Comparison of ENCODE assay signal across 1 cellular context in genomic region chr16:667780-668518, GRCh38.
TF ChIP-seq lines count a peak whose summit lies in the region.

TSS of gene RHOT2 (plus strand) at chr16:668132. CDS start at chr16:668200, 68 bp downstream.

TF ChIP-seq in HepG2, 621 proteins besides CTCF, POLR2A, EP300 and RAD21 (continued from another document and continues in another):
- TF ChIP-seq, protein P1, sequence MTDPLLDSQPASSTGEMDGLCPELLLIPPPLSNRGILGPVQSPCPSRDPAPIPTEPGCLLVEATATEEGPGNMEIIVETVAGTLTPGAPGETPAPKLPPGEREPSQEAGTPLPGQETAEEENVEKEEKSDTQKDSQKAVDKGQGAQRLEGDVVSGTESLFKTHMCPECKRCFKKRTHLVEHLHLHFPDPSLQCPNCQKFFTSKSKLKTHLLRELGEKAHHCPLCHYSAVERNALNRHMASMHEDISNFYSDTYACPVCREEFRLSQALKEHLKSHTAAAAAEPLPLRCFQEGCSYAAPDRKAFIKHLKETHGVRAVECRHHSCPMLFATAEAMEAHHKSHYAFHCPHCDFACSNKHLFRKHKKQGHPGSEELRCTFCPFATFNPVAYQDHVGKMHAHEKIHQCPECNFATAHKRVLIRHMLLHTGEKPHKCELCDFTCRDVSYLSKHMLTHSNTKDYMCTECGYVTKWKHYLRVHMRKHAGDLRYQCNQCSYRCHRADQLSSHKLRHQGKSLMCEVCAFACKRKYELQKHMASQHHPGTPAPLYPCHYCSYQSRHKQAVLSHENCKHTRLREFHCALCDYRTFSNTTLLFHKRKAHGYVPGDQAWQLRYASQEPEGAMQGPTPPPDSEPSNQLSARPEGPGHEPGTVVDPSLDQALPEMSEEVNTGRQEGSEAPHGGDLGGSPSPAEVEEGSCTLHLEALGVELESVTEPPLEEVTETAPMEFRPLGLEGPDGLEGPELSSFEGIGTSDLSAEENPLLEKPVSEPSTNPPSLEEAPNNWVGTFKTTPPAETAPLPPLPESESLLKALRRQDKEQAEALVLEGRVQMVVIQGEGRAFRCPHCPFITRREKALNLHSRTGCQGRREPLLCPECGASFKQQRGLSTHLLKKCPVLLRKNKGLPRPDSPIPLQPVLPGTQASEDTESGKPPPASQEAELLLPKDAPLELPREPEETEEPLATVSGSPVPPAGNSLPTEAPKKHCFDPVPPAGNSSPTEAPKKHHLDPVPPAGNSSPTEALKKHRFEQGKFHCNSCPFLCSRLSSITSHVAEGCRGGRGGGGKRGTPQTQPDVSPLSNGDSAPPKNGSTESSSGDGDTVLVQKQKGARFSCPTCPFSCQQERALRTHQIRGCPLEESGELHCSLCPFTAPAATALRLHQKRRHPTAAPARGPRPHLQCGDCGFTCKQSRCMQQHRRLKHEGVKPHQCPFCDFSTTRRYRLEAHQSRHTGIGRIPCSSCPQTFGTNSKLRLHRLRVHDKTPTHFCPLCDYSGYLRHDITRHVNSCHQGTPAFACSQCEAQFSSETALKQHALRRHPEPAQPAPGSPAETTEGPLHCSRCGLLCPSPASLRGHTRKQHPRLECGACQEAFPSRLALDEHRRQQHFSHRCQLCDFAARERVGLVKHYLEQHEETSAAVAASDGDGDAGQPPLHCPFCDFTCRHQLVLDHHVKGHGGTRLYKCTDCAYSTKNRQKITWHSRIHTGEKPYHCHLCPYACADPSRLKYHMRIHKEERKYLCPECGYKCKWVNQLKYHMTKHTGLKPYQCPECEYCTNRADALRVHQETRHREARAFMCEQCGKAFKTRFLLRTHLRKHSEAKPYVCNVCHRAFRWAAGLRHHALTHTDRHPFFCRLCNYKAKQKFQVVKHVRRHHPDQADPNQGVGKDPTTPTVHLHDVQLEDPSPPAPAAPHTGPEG (CRISPR knock-in tag; IDR thresholded peaks at IDR 0.05): 0 out of 2 replicates have a peak, but pooled peaks have one; percentile 54
- TF ChIP-seq, protein P2, sequence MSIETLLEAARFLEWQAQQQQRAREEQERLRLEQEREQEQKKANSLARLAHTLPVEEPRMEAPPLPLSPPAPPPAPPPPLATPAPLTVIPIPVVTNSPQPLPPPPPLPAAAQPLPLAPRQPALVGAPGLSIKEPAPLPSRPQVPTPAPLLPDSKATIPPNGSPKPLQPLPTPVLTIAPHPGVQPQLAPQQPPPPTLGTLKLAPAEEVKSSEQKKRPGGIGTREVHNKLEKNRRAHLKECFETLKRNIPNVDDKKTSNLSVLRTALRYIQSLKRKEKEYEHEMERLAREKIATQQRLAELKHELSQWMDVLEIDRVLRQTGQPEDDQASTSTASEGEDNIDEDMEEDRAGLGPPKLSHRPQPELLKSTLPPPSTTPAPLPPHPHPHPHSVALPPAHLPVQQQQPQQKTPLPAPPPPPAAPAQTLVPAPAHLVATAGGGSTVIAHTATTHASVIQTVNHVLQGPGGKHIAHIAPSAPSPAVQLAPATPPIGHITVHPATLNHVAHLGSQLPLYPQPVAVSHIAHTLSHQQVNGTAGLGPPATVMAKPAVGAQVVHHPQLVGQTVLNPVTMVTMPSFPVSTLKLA (IDR thresholded peaks at IDR 0.05): no peak
- TF ChIP-seq, protein P3, sequence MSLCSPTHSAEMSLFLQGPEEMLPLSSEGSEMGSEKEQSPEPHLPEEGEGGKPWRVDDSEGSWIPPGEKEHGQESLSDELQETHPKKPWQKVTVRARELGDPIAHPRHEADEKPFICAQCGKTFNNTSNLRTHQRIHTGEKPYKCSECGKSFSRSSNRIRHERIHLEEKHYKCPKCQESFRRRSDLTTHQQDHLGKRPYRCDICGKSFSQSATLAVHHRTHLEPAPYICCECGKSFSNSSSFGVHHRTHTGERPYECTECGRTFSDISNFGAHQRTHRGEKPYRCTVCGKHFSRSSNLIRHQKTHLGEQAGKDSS (CRISPR knock-in tag; IDR thresholded peaks at IDR 0.05; ENCODE audit: borderline replicate concordance, low read depth): peak; percentile 88; the same call in 1 of the 2 replicates
- TF ChIP-seq TARDBP (CRISPR knock-in tag; IDR thresholded peaks at IDR 0.05) (peak; percentile 85), ZNF562 (CRISPR knock-in tag; IDR thresholded peaks at IDR 0.05; ENCODE audit: borderline replicate concordance) (no peak), ZNF589 (CRISPR knock-in tag; conservative IDR thresholded peaks at IDR 0.05) (no peak), NCOA2 (CRISPR knock-in tag; IDR thresholded peaks at IDR 0.05) (peak; percentile 61; the same call in 1 of the 2 replicates), NFIC (IDR thresholded peaks at IDR 0.05; ENCODE audit: low read length) (no peak), ZNF253 (CRISPR knock-in tag; IDR thresholded peaks at IDR 0.05; ENCODE audit: borderline replicate concordance) (no peak), ZNF317 (CRISPR knock-in tag; IDR thresholded peaks at IDR 0.05) (0 out of 2 replicates have a peak, but pooled peaks have one; percentile 35), ZNF644 (CRISPR knock-in tag; IDR thresholded peaks at IDR 0.05; ENCODE audit: low read depth) (no peak), TP53 (CRISPR knock-in tag; conservative IDR thresholded peaks at IDR 0.05) (0 out of 2 replicates have a peak, but pooled peaks have one; percentile 9), MTA3 (CRISPR knock-in tag; IDR thresholded peaks at IDR 0.05) (no peak), ZNF619 (CRISPR knock-in tag; IDR thresholded peaks at IDR 0.05) (peak; percentile 82; the same call in 1 of the 2 replicates), POGZ (CRISPR knock-in tag; IDR thresholded peaks at IDR 0.05) (peak; percentile 57), SIN3A (IDR thresholded peaks at IDR 0.05; ENCODE audit: borderline replicate concordance, low read depth, low read length) (peak; percentile 68; the same call in 1 of the 2 replicates), ZNF383 (CRISPR knock-in tag; IDR thresholded peaks at IDR 0.05; ENCODE audit: borderline replicate concordance) (0 out of 2 replicates have a peak, but pooled peaks have one; percentile 33), ZNF414 (CRISPR knock-in tag; IDR thresholded peaks at IDR 0.05) (no peak), ZNF879 (CRISPR knock-in tag; IDR thresholded peaks at IDR 0.05) (no peak), ZNF432 (CRISPR knock-in tag; IDR thresholded peaks at IDR 0.05; ENCODE audit: borderline replicate concordance) (no peak), RFX5 (IDR thresholded peaks at IDR 0.05; ENCODE audit: low read depth, low read length) (no peak), REL (CRISPR knock-in tag; conservative IDR thresholded peaks at IDR 0.05) (0 out of 2 replicates have a peak, but pooled peaks have one; percentile 6), PRMT3 (CRISPR knock-in tag; IDR thresholded peaks at IDR 0.05; ENCODE audit: borderline replicate concordance, low read depth) (peak; percentile 68; the same call in 1 of the 2 replicates), CHCHD3 (CRISPR knock-in tag; IDR thresholded peaks at IDR 0.05) (0 out of 2 replicates have a peak, but pooled peaks have one; percentile 23), ZNF281 (CRISPR knock-in tag; IDR thresholded peaks at IDR 0.05; ENCODE audit: borderline replicate concordance) (peak; percentile 38; the same call in 1 of the 2 replicates), PPARG (CRISPR knock-in tag; conservative IDR thresholded peaks at IDR 0.05) (peak; percentile 77), MBNL3 (CRISPR knock-in tag; conservative IDR thresholded peaks at IDR 0.05) (no peak), NR2F2 (IDR thresholded peaks at IDR 0.05; ENCODE audit: borderline replicate concordance, low read depth) (no peak; the same call in 1 of the 2 replicates), DMAP1 (CRISPR knock-in tag; IDR thresholded peaks at IDR 0.05) (peak; percentile 38; the same call in 1 of the 2 replicates), PHF5A (CRISPR knock-in tag; IDR thresholded peaks at IDR 0.05; ENCODE audit: low read depth, unreplicated experiment) (peak; percentile 97), ZNF256 (CRISPR knock-in tag; conservative IDR thresholded peaks at IDR 0.05) (no peak; the same call in 1 of the 2 replicates), SIX4 (CRISPR knock-in tag; IDR thresholded peaks at IDR 0.05) (no peak), NONO (IDR thresholded peaks at IDR 0.05) (no peak), NONO (CRISPR knock-in tag; conservative IDR thresholded peaks at IDR 0.05) (peak; percentile 99), KAT8 (CRISPR knock-in tag; IDR thresholded peaks at IDR 0.05) (peak; percentile 90; the same call in 1 of the 2 replicates), HMG20A (CRISPR knock-in tag; IDR thresholded peaks at IDR 0.05; ENCODE audit: borderline replicate concordance) (no peak), NCOA5 (CRISPR knock-in tag; IDR thresholded peaks at IDR 0.05) (no peak)
- TF ChIP-seq, protein P4, sequence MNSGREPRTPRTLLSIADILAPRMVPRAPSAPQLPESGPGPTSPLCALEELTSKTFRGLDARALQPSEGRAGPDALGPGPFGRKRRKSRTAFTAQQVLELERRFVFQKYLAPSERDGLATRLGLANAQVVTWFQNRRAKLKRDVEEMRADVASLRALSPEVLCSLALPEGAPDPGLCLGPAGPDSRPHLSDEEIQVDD (CRISPR knock-in tag; IDR thresholded peaks at IDR 0.05; ENCODE audit: borderline replicate concordance): 0 out of 2 replicates have a peak, but pooled peaks have one; percentile 29
- TF ChIP-seq, protein P5, sequence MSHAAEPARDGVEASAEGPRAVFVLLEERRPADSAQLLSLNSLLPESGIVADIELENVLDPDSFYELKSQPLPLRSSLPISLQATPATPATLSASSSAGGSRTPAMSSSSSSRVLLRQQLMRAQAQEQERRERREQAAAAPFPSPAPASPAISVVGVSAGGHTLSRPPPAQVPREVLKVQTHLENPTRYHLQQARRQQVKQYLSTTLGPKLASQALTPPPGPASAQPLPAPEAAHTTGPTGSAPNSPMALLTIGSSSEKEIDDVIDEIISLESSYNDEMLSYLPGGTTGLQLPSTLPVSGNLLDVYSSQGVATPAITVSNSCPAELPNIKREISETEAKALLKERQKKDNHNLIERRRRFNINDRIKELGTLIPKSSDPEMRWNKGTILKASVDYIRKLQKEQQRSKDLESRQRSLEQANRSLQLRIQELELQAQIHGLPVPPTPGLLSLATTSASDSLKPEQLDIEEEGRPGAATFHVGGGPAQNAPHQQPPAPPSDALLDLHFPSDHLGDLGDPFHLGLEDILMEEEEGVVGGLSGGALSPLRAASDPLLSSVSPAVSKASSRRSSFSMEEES (CRISPR knock-in tag; IDR thresholded peaks at IDR 0.05): peak; percentile 62; the same call in 1 of the 2 replicates
- TF ChIP-seq, protein P6, sequence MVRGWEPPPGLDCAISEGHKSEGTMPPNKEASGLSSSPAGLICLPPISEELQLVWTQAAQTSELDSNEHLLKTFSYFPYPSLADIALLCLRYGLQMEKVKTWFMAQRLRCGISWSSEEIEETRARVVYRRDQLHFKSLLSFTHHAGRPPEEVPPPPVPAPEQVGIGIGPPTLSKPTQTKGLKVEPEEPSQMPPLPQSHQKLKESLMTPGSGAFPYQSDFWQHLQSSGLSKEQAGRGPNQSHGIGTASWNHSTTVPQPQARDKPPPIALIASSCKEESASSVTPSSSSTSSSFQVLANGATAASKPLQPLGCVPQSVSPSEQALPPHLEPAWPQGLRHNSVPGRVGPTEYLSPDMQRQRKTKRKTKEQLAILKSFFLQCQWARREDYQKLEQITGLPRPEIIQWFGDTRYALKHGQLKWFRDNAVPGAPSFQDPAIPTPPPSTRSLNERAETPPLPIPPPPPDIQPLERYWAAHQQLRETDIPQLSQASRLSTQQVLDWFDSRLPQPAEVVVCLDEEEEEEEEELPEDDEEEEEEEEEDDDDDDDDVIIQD (CRISPR knock-in tag; IDR thresholded peaks at IDR 0.05; ENCODE audit: low read depth): peak; percentile 75; the same call in 1 of the 2 replicates
- TF ChIP-seq, protein P7, sequence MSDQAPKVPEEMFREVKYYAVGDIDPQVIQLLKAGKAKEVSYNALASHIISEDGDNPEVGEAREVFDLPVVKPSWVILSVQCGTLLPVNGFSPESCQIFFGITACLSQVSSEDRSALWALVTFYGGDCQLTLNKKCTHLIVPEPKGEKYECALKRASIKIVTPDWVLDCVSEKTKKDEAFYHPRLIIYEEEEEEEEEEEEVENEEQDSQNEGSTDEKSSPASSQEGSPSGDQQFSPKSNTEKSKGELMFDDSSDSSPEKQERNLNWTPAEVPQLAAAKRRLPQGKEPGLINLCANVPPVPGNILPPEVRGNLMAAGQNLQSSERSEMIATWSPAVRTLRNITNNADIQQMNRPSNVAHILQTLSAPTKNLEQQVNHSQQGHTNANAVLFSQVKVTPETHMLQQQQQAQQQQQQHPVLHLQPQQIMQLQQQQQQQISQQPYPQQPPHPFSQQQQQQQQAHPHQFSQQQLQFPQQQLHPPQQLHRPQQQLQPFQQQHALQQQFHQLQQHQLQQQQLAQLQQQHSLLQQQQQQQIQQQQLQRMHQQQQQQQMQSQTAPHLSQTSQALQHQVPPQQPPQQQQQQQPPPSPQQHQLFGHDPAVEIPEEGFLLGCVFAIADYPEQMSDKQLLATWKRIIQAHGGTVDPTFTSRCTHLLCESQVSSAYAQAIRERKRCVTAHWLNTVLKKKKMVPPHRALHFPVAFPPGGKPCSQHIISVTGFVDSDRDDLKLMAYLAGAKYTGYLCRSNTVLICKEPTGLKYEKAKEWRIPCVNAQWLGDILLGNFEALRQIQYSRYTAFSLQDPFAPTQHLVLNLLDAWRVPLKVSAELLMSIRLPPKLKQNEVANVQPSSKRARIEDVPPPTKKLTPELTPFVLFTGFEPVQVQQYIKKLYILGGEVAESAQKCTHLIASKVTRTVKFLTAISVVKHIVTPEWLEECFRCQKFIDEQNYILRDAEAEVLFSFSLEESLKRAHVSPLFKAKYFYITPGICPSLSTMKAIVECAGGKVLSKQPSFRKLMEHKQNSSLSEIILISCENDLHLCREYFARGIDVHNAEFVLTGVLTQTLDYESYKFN (CRISPR knock-in tag; conservative IDR thresholded peaks at IDR 0.05): peak; percentile 51
